ENCODE assay signal across 2 cellular contexts in genomic region chr17:3927628-3928010, GRCh38.
TF ChIP-seq lines count a peak whose summit lies in the region.

No MANE protein-coding gene starts in this region.

TF ChIP-seq in SK-N-SH, 30 proteins besides CTCF, POLR2A, EP300 and RAD21:
- TF ChIP-seq GATA2 (CRISPR knock-in tag; IDR thresholded peaks at IDR 0.05) (no peak), SIN3A (IDR thresholded peaks at IDR 0.05; ENCODE audit: borderline replicate concordance, low read depth, low read length) (no peak), REST (IDR thresholded peaks at IDR 0.05; ENCODE audit: low read depth, low read length) (no peak), RXRA (IDR thresholded peaks at IDR 0.05; ENCODE audit: borderline replicate concordance, low read depth) (no peak), GABPA (IDR thresholded peaks at IDR 0.05; ENCODE audit: low read depth) (no peak), RCOR1 (IDR thresholded peaks at IDR 0.05; ENCODE audit: low read length) (no peak), TCF12 (IDR thresholded peaks at IDR 0.05) (no peak), CHD2 (IDR thresholded peaks at IDR 0.05; ENCODE audit: low read length, partially characterized antibody) (no peak), NFIC (IDR thresholded peaks at IDR 0.05; ENCODE audit: borderline replicate concordance) (no peak), NRF1 (IDR thresholded peaks at IDR 0.05; ENCODE audit: low read depth, low read length) (no peak)
- TF ChIP-seq, protein P1, sequence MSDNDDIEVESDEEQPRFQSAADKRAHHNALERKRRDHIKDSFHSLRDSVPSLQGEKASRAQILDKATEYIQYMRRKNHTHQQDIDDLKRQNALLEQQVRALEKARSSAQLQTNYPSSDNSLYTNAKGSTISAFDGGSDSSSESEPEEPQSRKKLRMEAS (IDR thresholded peaks at IDR 0.05; ENCODE audit: low read depth), result no peak
- TF ChIP-seq, protein P2, sequence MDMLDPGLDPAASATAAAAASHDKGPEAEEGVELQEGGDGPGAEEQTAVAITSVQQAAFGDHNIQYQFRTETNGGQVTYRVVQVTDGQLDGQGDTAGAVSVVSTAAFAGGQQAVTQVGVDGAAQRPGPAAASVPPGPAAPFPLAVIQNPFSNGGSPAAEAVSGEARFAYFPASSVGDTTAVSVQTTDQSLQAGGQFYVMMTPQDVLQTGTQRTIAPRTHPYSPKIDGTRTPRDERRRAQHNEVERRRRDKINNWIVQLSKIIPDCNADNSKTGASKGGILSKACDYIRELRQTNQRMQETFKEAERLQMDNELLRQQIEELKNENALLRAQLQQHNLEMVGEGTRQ (IDR thresholded peaks at IDR 0.05; ENCODE audit: borderline replicate concordance, low read depth, low read length), result no peak
- TF ChIP-seq, protein P3, sequence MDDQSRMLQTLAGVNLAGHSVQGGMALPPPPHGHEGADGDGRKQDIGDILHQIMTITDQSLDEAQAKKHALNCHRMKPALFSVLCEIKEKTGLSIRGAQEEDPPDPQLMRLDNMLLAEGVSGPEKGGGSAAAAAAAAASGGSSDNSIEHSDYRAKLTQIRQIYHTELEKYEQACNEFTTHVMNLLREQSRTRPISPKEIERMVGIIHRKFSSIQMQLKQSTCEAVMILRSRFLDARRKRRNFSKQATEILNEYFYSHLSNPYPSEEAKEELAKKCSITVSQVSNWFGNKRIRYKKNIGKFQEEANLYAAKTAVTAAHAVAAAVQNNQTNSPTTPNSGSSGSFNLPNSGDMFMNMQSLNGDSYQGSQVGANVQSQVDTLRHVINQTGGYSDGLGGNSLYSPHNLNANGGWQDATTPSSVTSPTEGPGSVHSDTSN (IDR thresholded peaks at IDR 0.05), result no peak
- TF ChIP-seq, protein P4, sequence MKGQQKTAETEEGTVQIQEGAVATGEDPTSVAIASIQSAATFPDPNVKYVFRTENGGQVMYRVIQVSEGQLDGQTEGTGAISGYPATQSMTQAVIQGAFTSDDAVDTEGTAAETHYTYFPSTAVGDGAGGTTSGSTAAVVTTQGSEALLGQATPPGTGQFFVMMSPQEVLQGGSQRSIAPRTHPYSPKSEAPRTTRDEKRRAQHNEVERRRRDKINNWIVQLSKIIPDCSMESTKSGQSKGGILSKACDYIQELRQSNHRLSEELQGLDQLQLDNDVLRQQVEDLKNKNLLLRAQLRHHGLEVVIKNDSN (IDR thresholded peaks at IDR 0.05; ENCODE audit: borderline replicate concordance, low read depth), result no peak
- TF ChIP-seq, protein P5, sequence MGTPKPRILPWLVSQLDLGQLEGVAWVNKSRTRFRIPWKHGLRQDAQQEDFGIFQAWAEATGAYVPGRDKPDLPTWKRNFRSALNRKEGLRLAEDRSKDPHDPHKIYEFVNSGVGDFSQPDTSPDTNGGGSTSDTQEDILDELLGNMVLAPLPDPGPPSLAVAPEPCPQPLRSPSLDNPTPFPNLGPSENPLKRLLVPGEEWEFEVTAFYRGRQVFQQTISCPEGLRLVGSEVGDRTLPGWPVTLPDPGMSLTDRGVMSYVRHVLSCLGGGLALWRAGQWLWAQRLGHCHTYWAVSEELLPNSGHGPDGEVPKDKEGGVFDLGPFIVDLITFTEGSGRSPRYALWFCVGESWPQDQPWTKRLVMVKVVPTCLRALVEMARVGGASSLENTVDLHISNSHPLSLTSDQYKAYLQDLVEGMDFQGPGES (IDR thresholded peaks at IDR 0.05; ENCODE audit: low read depth, low read length), result no peak

TF ChIP-seq in SK-N-SH treated with all-trans-retinoic acid at 6 μM for 48 hours, 23 proteins besides CTCF, POLR2A, EP300 and RAD21:
- TF ChIP-seq ZFP30 (CRISPR knock-in tag; IDR thresholded peaks at IDR 0.05) (no peak), TCF4 (CRISPR knock-in tag; IDR thresholded peaks at IDR 0.05; ENCODE audit: borderline replicate concordance) (no peak), CSRNP3 (CRISPR knock-in tag; IDR thresholded peaks at IDR 0.05) (no peak), OSR1 (CRISPR knock-in tag; IDR thresholded peaks at IDR 0.05) (no peak), RARB (CRISPR knock-in tag; IDR thresholded peaks at IDR 0.05) (no peak), ZC3H10 (CRISPR knock-in tag; IDR thresholded peaks at IDR 0.05) (no peak), ZNF70 (CRISPR knock-in tag; IDR thresholded peaks at IDR 0.05) (no peak), ARNTL (CRISPR knock-in tag; IDR thresholded peaks at IDR 0.05; ENCODE audit: borderline replicate concordance, low read depth) (no peak), SNAI2 (CRISPR knock-in tag; IDR thresholded peaks at IDR 0.05) (no peak), PATZ1 (CRISPR knock-in tag; IDR thresholded peaks at IDR 0.05; ENCODE audit: borderline replicate concordance) (no peak), TOX (CRISPR knock-in tag; IDR thresholded peaks at IDR 0.05; ENCODE audit: borderline replicate concordance) (no peak)
- TF ChIP-seq, protein P6, sequence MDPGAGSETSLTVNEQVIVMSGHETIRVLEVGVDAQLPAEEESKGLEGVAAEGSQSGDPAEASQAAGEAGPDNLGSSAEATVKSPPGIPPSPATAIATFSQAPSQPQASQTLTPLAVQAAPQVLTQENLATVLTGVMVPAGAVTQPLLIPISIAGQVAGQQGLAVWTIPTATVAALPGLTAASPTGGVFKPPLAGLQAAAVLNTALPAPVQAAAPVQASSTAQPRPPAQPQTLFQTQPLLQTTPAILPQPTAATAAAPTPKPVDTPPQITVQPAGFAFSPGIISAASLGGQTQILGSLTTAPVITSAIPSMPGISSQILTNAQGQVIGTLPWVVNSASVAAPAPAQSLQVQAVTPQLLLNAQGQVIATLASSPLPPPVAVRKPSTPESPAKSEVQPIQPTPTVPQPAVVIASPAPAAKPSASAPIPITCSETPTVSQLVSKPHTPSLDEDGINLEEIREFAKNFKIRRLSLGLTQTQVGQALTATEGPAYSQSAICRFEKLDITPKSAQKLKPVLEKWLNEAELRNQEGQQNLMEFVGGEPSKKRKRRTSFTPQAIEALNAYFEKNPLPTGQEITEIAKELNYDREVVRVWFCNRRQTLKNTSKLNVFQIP (CRISPR knock-in tag; IDR thresholded peaks at IDR 0.05; ENCODE audit: borderline replicate concordance, low read depth), result no peak
